ENCODE assay signal across 19 cellular contexts in the genomic region with DNA sequence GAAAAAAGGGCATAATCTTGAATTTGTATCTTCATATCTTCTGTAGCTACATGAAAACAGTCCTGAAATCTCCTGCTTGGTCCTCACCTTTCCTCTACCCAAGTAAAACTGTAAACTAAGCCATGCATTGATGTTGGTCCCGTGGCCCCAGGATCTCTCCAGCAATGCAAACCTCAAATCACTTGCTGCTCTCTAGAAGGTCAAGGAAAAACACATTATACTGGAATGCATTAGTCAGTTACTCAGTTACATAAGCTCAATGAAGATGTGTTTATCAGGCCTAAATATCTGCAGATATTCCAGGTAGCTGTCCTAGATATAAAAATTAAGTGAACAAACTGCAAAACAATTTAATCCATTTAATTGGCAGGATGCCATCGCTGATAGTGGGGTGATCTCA.
A peak's percentile ranks its signal among the peaks of the same experiment; 100 is the strongest.
DNase-seq lines count a peak whose midpoint lies in the region; ATAC-seq and TF ChIP-seq lines count a peak whose summit lies in the region.
"Had no signal": no experiment of that assay in that cellular context is flagged by ENCODE, and none has a peak within 500 bp of the region (broad histone marks: within the 10 kb centered on the region; RNA-seq: fewer than 3 reads in every experiment).

No MANE protein-coding gene starts in this region.

- no peak for TF ChIP-seq CTCF in astrocyte of the spinal cord (IDR thresholded peaks at IDR 0.05; ENCODE audit: low read depth, low read length)

- peak; percentile 40 for DNase-seq in EH (ENCODE audit: low read depth)
- peak; percentile 10 for DNase-seq in HCEC 1CT
- peak; percentile 32 for DNase-seq in astrocyte of the spinal cord (ENCODE audit: low read depth, low spot score)
- DNase-seq in iris pigment epithelial cell (ENCODE audit: low read depth), result peak; percentile 69
- DNase-seq in UCSD-AML1 (lab: John Stamatoyannopoulos, UW; ENCODE audit: unreplicated experiment), result no peak
- DNase-seq in NCI-H2107 treated with DMSO at 0.1 percent for 48 hours (lab: John Stamatoyannopoulos, UW; ENCODE audit: unreplicated experiment), result no peak
- no peak for DNase-seq in kidney glomerular epithelial cell (lab: John Stamatoyannopoulos, UW)
- DNase-seq: Calu3; CD4-positive, alpha-beta memory T cell; DMS53; NCI-H1105; NCI-H2081; NCI-H446 treated with DMSO at 0.1 percent for 48 hours; NCI-H69; Right ventricle myocardium superior had no signal

- ATAC-seq in GM21423 (IDR thresholded peaks at IDR 0.05; ENCODE audit: unreplicated experiment), result no peak
- ATAC-seq: HCT116 had no signal

- in situ Hi-C loops in astrocyte of the spinal cord (cut with HindIII; ENCODE audit: low sequenced_read_pairs), result no loop called here

- H3K4me3 ChIP-seq in astrocyte of the spinal cord (ENCODE audit: low read depth, low read length), result no peak overlapping the region
- H3K4me3 ChIP-seq: BLaER1, SK-N-MC had no signal

Comparison
In these comparisons a context has a peak if more than half of its experiments do, and no peak if none do; other contexts are left out.
1. DNase-seq: peak in EH (single experiment), HCEC 1CT (single experiment), astrocyte of the spinal cord (single experiment) and iris pigment epithelial cell (single experiment); none in UCSD-AML1 (single experiment), NCI-H2107 treated with DMSO at 0.1 percent for 48 hours (single experiment) and kidney glomerular epithelial cell (single experiment).